In genomic region chr6:84227434-84228197, GRCh38 we compare ENCODE assay signal across 1 cellular context.
TF ChIP-seq lines count a peak whose summit lies in the region.

Gene CEP162, minus strand, starts transcription at chr6:84227643. Its CDS starts 1,250 bp downstream, at chr6:84226393.

TF ChIP-seq in K562, 482 proteins besides CTCF, POLR2A, EP300 and RAD21 (continued from another document and continues in another):
- TF ChIP-seq SOX6 (IDR thresholded peaks at IDR 0.05) (no peak), C11orf30 (IDR thresholded peaks at IDR 0.05; ENCODE audit: low read depth) (peak; percentile 97), CHD2 (IDR thresholded peaks at IDR 0.05; ENCODE audit: low read depth, low read length) (0 out of 2 replicates have a peak, but pooled peaks have one; percentile 20), BMI1 (IDR thresholded peaks at IDR 0.05; ENCODE audit: low read length) (peak; percentile 86), ZBED1 (IDR thresholded peaks at IDR 0.05) (no peak), ZNF518B (CRISPR knock-in tag; IDR thresholded peaks at IDR 0.05) (no peak), MITF (IDR thresholded peaks at IDR 0.05) (peak; percentile 73), GTF2B (IDR thresholded peaks at IDR 0.05; ENCODE audit: extremely low read depth, insufficient read length) (no peak), ZNF609 (CRISPR knock-in tag; IDR thresholded peaks at IDR 0.05; ENCODE audit: borderline replicate concordance) (no peak), MCM2 (IDR thresholded peaks at IDR 0.05; ENCODE audit: low read depth) (no peak), DLX4 (CRISPR knock-in tag; IDR thresholded peaks at IDR 0.05) (no peak), NCOR1 (IDR thresholded peaks at IDR 0.05) (no peak), SNIP1 (IDR thresholded peaks at IDR 0.05; ENCODE audit: low read depth) (no peak), ZNF655 (CRISPR knock-in tag; IDR thresholded peaks at IDR 0.05) (no peak), TCF7L2 (IDR thresholded peaks at IDR 0.05; ENCODE audit: low read depth, low read length) (no peak), KLF6 (CRISPR knock-in tag; IDR thresholded peaks at IDR 0.05; ENCODE audit: borderline replicate concordance) (no peak), XRCC3 (IDR thresholded peaks at IDR 0.05) (no peak), ZKSCAN8 (CRISPR knock-in tag; IDR thresholded peaks at IDR 0.05) (no peak), PCBP1 (IDR thresholded peaks at IDR 0.05; ENCODE audit: low read depth, low read length, poor library complexity, severe bottlenecking) (no peak), HDAC6 (IDR thresholded peaks at IDR 0.05; ENCODE audit: low read depth, low read length) (no peak), SMARCC2 (IDR thresholded peaks at IDR 0.05; ENCODE audit: low read depth) (no peak), ZNF766 (CRISPR knock-in tag; conservative IDR thresholded peaks at IDR 0.05) (peak; percentile 65; the same call in 1 of the 2 replicates), MTA3 (IDR thresholded peaks at IDR 0.05; ENCODE audit: borderline replicate concordance) (no peak), XRCC4 (IDR thresholded peaks at IDR 0.05; ENCODE audit: extremely low read depth, insufficient read depth, insufficient read length) (no peak), FOXP1 (CRISPR knock-in tag; IDR thresholded peaks at IDR 0.05) (no peak; the same call in 1 of the 2 replicates), ZNF212 (CRISPR knock-in tag; IDR thresholded peaks at IDR 0.05) (no peak), ZNF384 (IDR thresholded peaks at IDR 0.05; ENCODE audit: low read depth, low read length) (peak; percentile 28; the same call in 1 of the 2 replicates), ELF1 (tag; IDR thresholded peaks at IDR 0.05) (peak; percentile 96), IRF9 (tag; IDR thresholded peaks at IDR 0.05) (no peak), AFF4 (CRISPR knock-in tag; IDR thresholded peaks at IDR 0.05) (peak; percentile 76; the same call in 1 of the 2 replicates), ZNF551 (CRISPR knock-in tag; IDR thresholded peaks at IDR 0.05) (no peak), CREB3L1 (IDR thresholded peaks at IDR 0.05; ENCODE audit: borderline replicate concordance, low read depth) (peak; percentile 86), JUND (IDR thresholded peaks at IDR 0.05; ENCODE audit: borderline replicate concordance, low read depth, low read length) (peak; percentile 6; the same call in 1 of the 2 replicates), JUND (tag; IDR thresholded peaks at IDR 0.05; ENCODE audit: borderline replicate concordance, low read depth, low read length) (no peak), MCM5 (IDR thresholded peaks at IDR 0.05; ENCODE audit: low read depth) (no peak), CHD4 (IDR thresholded peaks at IDR 0.05; ENCODE audit: insufficient read depth, insufficient replicate concordance, low read depth, low read length, poor library complexity, severe bottlenecking) (no peak), HNRNPUL1 (IDR thresholded peaks at IDR 0.05; ENCODE audit: low read length) (no peak), TFE3 (CRISPR knock-in tag; IDR thresholded peaks at IDR 0.05) (peak; percentile 99), ZBTB7A (IDR thresholded peaks at IDR 0.05; ENCODE audit: borderline replicate concordance, control insufficient read depth, low read depth, low read length) (no peak; the same call in 1 of the 2 replicates)
